ENCODE assay signal across 1 cellular context in the genomic region with DNA sequence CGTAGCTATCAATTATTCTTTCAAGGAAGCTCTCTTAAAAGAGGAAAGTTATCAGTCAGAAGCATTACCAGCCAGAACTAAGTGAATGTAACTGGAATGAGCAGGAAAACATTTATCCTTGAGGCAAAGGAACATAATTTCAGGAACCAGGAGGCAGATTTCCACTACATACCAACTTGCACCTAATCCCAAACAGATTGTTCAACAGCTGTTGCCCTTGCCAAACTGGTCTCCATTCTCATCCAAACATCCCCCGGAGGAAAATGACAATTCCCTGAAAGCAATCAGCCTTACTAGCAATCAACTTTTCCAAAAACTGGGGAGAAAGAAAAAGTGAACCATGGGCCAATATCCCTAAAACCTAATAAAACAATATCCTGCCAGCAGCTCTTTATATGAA.
TF ChIP-seq lines count a peak whose summit lies in the region.

No MANE protein-coding gene starts in this region.

TF ChIP-seq in SK-N-SH, 30 proteins besides CTCF, POLR2A, EP300 and RAD21:
- TF ChIP-seq, protein P1, sequence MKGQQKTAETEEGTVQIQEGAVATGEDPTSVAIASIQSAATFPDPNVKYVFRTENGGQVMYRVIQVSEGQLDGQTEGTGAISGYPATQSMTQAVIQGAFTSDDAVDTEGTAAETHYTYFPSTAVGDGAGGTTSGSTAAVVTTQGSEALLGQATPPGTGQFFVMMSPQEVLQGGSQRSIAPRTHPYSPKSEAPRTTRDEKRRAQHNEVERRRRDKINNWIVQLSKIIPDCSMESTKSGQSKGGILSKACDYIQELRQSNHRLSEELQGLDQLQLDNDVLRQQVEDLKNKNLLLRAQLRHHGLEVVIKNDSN (IDR thresholded peaks at IDR 0.05; ENCODE audit: borderline replicate concordance, low read depth) = no peak
- TF ChIP-seq, protein P2, sequence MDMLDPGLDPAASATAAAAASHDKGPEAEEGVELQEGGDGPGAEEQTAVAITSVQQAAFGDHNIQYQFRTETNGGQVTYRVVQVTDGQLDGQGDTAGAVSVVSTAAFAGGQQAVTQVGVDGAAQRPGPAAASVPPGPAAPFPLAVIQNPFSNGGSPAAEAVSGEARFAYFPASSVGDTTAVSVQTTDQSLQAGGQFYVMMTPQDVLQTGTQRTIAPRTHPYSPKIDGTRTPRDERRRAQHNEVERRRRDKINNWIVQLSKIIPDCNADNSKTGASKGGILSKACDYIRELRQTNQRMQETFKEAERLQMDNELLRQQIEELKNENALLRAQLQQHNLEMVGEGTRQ (IDR thresholded peaks at IDR 0.05; ENCODE audit: borderline replicate concordance, low read depth, low read length) = no peak
- no peak for TF ChIP-seq FOSL2 (IDR thresholded peaks at IDR 0.05; ENCODE audit: borderline replicate concordance, low read depth)
- TF ChIP-seq RXRA (IDR thresholded peaks at IDR 0.05; ENCODE audit: borderline replicate concordance, low read depth) = no peak
- TF ChIP-seq YY1 (IDR thresholded peaks at IDR 0.05; ENCODE audit: low read depth) = no peak
- TF ChIP-seq FOXM1 (IDR thresholded peaks at IDR 0.05; ENCODE audit: low read depth) = no peak
